In the genomic region with DNA sequence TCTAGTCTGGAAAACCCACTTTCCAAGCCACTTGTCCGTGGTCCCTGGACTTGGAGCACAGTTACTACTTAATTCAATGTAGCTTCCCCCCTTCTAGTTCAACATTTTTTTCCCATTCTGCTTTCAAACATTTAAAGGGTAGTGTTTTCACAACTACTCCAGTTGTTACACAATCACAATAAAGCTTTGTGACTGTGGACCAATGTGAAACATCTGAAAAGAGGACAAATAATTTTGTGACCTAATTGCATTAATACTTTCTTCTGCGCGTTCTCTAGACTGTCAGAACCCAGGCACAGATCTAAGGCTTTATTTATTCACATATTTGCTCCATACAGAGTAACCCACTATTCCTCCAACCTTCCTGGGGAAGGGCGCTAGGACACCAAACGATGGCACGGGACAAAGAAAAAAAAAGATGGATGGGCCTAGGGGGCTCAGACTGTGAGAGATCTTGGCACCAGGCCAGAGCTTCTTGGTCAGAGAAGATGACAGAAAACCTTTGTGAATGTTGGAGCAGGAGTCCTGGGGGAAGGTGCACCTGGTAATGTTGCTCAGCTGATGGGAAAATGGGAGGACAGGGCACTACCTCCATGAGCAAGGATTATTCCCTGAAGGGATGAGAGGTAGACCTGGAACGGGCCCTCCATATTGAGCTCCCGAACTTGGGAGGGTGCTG, we compare ENCODE assay signal across 11 cellular contexts.
DNase-seq lines count a peak whose midpoint lies in the region; ATAC-seq and TF ChIP-seq lines count a peak whose summit lies in the region.
"Had no signal": no experiment of that assay in that cellular context is flagged by ENCODE, and none has a peak within 500 bp of the region (broad histone marks: within the 10 kb centered on the region; RNA-seq: fewer than 3 reads in every experiment).

No MANE protein-coding gene starts in this region.

- peak overlapping the region; percentile 63 for H3K4me3 ChIP-seq in NT2/D1 (ENCODE audit: insufficient read length, low read depth)
- H3K4me3 ChIP-seq in epithelial cell of esophagus (ENCODE audit: low read length), result peak overlapping the region; percentile 94
- peak overlapping the region; percentile 50 for H3K4me3 ChIP-seq in neuron (ENCODE audit: low read length)

- H3K9me3 ChIP-seq in NT2/D1 (ENCODE audit: insufficient read depth, low read length), result no peaks in the 10 kb centered on the region
- H3K9me3 ChIP-seq in neuron (ENCODE audit: low read length), result no peaks in the 10 kb centered on the region

- peak overlapping the region; percentile 37 for H2AFZ ChIP-seq in neuron (ENCODE audit: low read depth, low read length)

- TF ChIP-seq CTCF in epithelial cell of esophagus (IDR thresholded peaks at IDR 0.05; ENCODE audit: insufficient read depth, low read depth, low read length, missing control alignments), result no peak

- H3K36me3 ChIP-seq in NT2/D1 (ENCODE audit: insufficient read depth, insufficient read length, low read length), result no peaks in the 10 kb centered on the region
- no peaks in the 10 kb centered on the region for H3K36me3 ChIP-seq in neuron (ENCODE audit: insufficient read depth, low read length)

- H3K27me3 ChIP-seq in NT2/D1 (ENCODE audit: insufficient read depth, insufficient read length) (peaks cover 40% of the 10 kb centered on the region), neuron (ENCODE audit: insufficient read depth, low read length) (peaks cover 29% of the 10 kb centered on the region)

- H3K4me1 ChIP-seq in NT2/D1 (ENCODE audit: insufficient read depth, insufficient read length) (peaks cover 2% of the 10 kb centered on the region), neuron (ENCODE audit: insufficient read depth, low read length) (peaks cover 20% of the 10 kb centered on the region)

- ATAC-seq in HG03565 (IDR thresholded peaks at IDR 0.05; ENCODE audit: unreplicated experiment) (no peak), HG02798 (IDR thresholded peaks at IDR 0.05; ENCODE audit: poor library complexity, unreplicated experiment) (no peak)

- DNase-seq in SIG-M5 treated with dmso at 0.1 percent for 504 hours (lab: John Stamatoyannopoulos, UW; ENCODE audit: unreplicated experiment), result peak; percentile 11
- DNase-seq in SIG-M5 (lab: John Stamatoyannopoulos, UW), result no peak
- no peak for DNase-seq in NT2/D1 (ENCODE audit: low read depth, low spot score)
- DNase-seq in epithelial cell of esophagus (ENCODE audit: low read depth), result no peak
- DNase-seq in SHP77 (lab: John Stamatoyannopoulos, UW), result no peak
- DNase-seq: kidney glomerular epithelial cell, NCI-H1417 treated with DMSO at 0.1 percent for 48 hours, Right ventricle myocardium superior had no signal

- no peak overlapping the region for H3K9ac ChIP-seq in NT2/D1 (ENCODE audit: insufficient read length, low read depth)
